ENCODE assay signal across 8 cellular contexts in the genomic region with DNA sequence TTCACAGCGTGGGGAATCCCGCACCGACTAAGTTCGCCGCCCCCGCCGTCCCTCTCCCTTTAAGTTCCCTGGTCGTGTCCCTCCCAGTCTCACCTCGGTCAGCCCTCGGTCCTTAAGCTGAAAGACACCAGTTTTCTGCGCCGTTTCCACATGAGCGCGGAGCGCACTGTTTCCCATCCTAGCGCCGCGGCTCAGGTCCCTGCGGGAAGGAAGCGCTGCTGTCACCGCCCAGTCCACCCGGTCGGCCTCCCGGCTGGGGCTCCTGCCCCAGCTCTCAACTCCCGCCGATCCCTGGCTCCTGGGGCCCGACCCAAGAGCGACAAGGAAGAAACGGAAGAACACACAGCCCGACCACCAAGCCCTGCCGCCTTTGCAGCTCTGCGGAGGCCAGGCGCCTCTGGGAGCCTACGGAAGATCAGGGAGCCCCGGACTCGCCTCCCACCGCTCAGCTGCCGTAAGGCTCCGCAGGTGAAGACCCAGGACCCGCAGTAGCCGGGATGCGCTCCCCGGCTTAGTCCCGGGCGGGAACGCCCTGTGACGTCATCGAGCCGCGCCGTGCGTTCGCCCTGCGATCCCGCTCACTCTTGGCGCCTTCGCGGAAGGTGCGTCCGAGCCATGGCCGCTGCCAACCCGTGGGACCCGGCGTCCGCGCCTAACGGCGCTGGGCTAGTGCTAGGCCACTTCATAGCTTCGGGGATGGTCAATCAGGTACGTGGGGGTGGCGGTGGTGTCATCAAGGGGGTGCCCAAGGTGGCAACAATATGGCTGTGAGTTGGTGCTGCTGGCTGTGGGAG. TPM values are rescaled to one million over a fixed set of nuclear protein-coding genes. Genes with fewer than 3 reads are reported as not detected.
DNase-seq lines count a peak whose midpoint lies in the region; ATAC-seq, FAIRE-seq and TF ChIP-seq lines count a peak whose summit lies in the region.

A gene (plus strand): TSS at position 581 of the 794 bp plus-strand sequence. CDS start 35 bp downstream, at position 616.
A gene (minus strand): TSS at position 536 of the 794 bp plus-strand sequence. CDS start 359 bp downstream, at position 177.

- H3K4me1 ChIP-seq in A549 = peaks cover 16% of the 10 kb centered on the region; the same call in 2 of the 3 replicates

- no peak for FAIRE-seq in A549 (lab: Jason Lieb, UNC)

- TF ChIP-seq EP300 in A549 (IDR thresholded peaks at IDR 0.05) = no peak

- TF ChIP-seq CTCF in A549 (IDR thresholded peaks at IDR 0.05) = no peak

- H3K4me2 ChIP-seq in A549 = peak within 1 kb of the TSS; percentile 88

- H3K4me3 ChIP-seq in A549 = peak within 1 kb of the TSS; percentile 77

- DNase-seq in A549 (ENCODE audit: low read depth in 1 of 2, low spot score in 1 of 2) (peak; percentile 79 to 88), NCI-H2227 (lab: John Stamatoyannopoulos, UW; ENCODE audit: unreplicated experiment) (peak; percentile 90), iris pigment epithelial cell (ENCODE audit: low read depth) (peak; percentile 83)
- peak; percentile 70 to 76 (median 74) for DNase-seq in activated CD4-positive, CD25-positive, alpha-beta regulatory T cell (lab: John Stamatoyannopoulos, UW)
- peak; percentile 83 for DNase-seq in central memory CD4-positive, alpha-beta T cell
- DNase-seq in stimulated activated CD4-positive, alpha-beta T cell treated with anti-CD3 and anti-CD28 coated beads, Interleukin-12 subunit alpha, Interleukin-12 subunit beta, amount 100 ng/mL, for 24 hours (ENCODE audit: low read depth in 2 of 2) = peak; percentile 81 to 86

- ATAC-seq in A549 (peak; percentile 89 to 95), GM18861 (IDR thresholded peaks at IDR 0.05; ENCODE audit: unreplicated experiment) (peak; percentile 74), HG03095 (IDR thresholded peaks at IDR 0.05; ENCODE audit: unreplicated experiment) (peak; percentile 71)

- peak within 1 kb of the TSS; percentile 86 to 98 for H3K27ac ChIP-seq in A549

- WGBS in A549 (ENCODE audit: missing lambda C conversion rate) = 5% methylated on average over 12 of the region's 71 CpGs

- CTCF ChIA-PET in A549 (lab: Yijun Ruan, JAX) = interaction anchor here (0.5 to 1.5 kb wide), 4 partner anchors 34 to 378 kb away, joined by 3 to 4 read pairs (median 4); no protein-coding TSS in a partner anchor

- no peaks in the 10 kb centered on the region for H3K9me3 ChIP-seq in A549

- TF ChIP-seq RAD21 in A549 (conservative IDR thresholded peaks at IDR 0.05 in 1 of 2, IDR thresholded peaks at IDR 0.05 in 1 of 2) = no peak

- peak; percentile 92 for TF ChIP-seq POLR2A in A549 (IDR thresholded peaks at IDR 0.05; ENCODE audit: low read length)

- POLR2A ChIA-PET in A549 (lab: Yijun Ruan, JAX) = interaction anchor here (0.5 to 1.5 kb wide), 5 partner anchors 27 to 275 kb away, joined by 3 to 5 read pairs (median 4); a partner anchor contains a TSS

TF ChIP-seq in A549, 52 proteins besides CTCF, POLR2A, EP300 and RAD21:
- TF ChIP-seq POLR2AphosphoS2 (conservative IDR thresholded peaks at IDR 0.05; ENCODE audit: low read length) = no peak
- 0 out of 2 replicates have a peak, but pooled peaks have one; percentile 28 for TF ChIP-seq RFX5 (IDR thresholded peaks at IDR 0.05)
- TF ChIP-seq, protein P1, sequence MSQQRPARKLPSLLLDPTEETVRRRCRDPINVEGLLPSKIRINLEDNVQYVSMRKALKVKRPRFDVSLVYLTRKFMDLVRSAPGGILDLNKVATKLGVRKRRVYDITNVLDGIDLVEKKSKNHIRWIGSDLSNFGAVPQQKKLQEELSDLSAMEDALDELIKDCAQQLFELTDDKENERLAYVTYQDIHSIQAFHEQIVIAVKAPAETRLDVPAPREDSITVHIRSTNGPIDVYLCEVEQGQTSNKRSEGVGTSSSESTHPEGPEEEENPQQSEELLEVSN (IDR thresholded peaks at IDR 0.05; ENCODE audit: borderline replicate concordance, low read depth) = peak; percentile 36; the same call in 1 of the 2 replicates
- TF ChIP-seq GATA3 (IDR thresholded peaks at IDR 0.05; ENCODE audit: borderline replicate concordance) = 0 out of 2 replicates have a peak, but pooled peaks have one; percentile 11
- TF ChIP-seq, protein P2, sequence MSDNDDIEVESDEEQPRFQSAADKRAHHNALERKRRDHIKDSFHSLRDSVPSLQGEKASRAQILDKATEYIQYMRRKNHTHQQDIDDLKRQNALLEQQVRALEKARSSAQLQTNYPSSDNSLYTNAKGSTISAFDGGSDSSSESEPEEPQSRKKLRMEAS (IDR thresholded peaks at IDR 0.05) = peak; percentile 44; the same call in 1 of the 2 replicates
- TF ChIP-seq KDM5A (IDR thresholded peaks at IDR 0.05) = peak; percentile 78
- TF ChIP-seq JUN (IDR thresholded peaks at IDR 0.05) = peak in 1 of 2 experiments; percentile 72; a peak in 2 of 5 replicates
- no peak for TF ChIP-seq RARB (CRISPR knock-in tag; IDR thresholded peaks at IDR 0.05)
- TF ChIP-seq, protein P3, sequence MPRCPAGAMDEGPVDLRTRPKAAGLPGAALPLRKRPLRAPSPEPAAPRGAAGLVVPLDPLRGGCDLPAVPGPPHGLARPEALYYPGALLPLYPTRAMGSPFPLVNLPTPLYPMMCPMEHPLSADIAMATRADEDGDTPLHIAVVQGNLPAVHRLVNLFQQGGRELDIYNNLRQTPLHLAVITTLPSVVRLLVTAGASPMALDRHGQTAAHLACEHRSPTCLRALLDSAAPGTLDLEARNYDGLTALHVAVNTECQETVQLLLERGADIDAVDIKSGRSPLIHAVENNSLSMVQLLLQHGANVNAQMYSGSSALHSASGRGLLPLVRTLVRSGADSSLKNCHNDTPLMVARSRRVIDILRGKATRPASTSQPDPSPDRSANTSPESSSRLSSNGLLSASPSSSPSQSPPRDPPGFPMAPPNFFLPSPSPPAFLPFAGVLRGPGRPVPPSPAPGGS (IDR thresholded peaks at IDR 0.05) = peak; percentile 87
- no peak for TF ChIP-seq FOSL2 (IDR thresholded peaks at IDR 0.05)
- peak; percentile 56; the same call in 1 of the 2 replicates for TF ChIP-seq FOSL2 (CRISPR knock-in tag; IDR thresholded peaks at IDR 0.05)
- peak; percentile 81 for TF ChIP-seq PHF8 (IDR thresholded peaks at IDR 0.05; ENCODE audit: borderline replicate concordance, low read depth)
- TF ChIP-seq, protein P4, sequence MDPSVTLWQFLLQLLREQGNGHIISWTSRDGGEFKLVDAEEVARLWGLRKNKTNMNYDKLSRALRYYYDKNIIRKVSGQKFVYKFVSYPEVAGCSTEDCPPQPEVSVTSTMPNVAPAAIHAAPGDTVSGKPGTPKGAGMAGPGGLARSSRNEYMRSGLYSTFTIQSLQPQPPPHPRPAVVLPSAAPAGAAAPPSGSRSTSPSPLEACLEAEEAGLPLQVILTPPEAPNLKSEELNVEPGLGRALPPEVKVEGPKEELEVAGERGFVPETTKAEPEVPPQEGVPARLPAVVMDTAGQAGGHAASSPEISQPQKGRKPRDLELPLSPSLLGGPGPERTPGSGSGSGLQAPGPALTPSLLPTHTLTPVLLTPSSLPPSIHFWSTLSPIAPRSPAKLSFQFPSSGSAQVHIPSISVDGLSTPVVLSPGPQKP (IDR thresholded peaks at IDR 0.05; ENCODE audit: low read depth, low read length) = no peak
TF ChIP-seq in A549: peak in this region for 9.

RNA-seq across cellular contexts. Expression of the first gene that starts in this region (rescaled TPM):
- polyA plus RNA-seq in A549 (2011; rRNA removed) = 29.7 and 31.0 TPM in 2 replicates
- 10.3 and 10.4 TPM in 2 replicates for polyA plus RNA-seq in A549 (2012; cell fraction: cytosol; rRNA removed)
- polyA plus RNA-seq in A549 (2012; cell fraction: nucleus; rRNA removed) = 3.7 and 6.2 TPM in 2 replicates
- polyA plus RNA-seq in A549 (2017; fragmentation: RNase III; extraction: RNeasy Plus Mini Kit Qiagen cat#74134 plus additional on column Dnase treatment) = 13.3 to 16.3 TPM (median 15.7 TPM) in 3 replicates
- 6.7 and 7.1 TPM in 2 replicates for polyA minus RNA-seq in A549 (2011; rRNA and poly(A)+ RNA removed)

RNA-seq across cellular contexts. Expression of the second gene that starts in this region (rescaled TPM):
- polyA plus RNA-seq in A549 (2011; rRNA removed) = 12.3 and 13.1 TPM in 2 replicates
- 5.0 TPM in 2 replicates for polyA plus RNA-seq in A549 (2012; cell fraction: cytosol; rRNA removed)
- 1.6 and 2.4 TPM in 2 replicates for polyA plus RNA-seq in A549 (2012; cell fraction: nucleus; rRNA removed)
- 7.4 to 9.7 TPM (median 9.2 TPM) in 3 replicates for polyA plus RNA-seq in A549 (2017; fragmentation: RNase III; extraction: RNeasy Plus Mini Kit Qiagen cat#74134 plus additional on column Dnase treatment)
- polyA minus RNA-seq in A549 (2011; rRNA and poly(A)+ RNA removed) = 4.0 and 6.0 TPM in 2 replicates

Comparison
In these comparisons a context has a peak if more than half of its experiments do, and no peak if none do; other contexts are left out.
1. Peak in every context shown above with its lines: DNase-seq, ATAC-seq, H3K4me3 ChIP-seq and H3K27ac ChIP-seq.